13 cellular contexts compared by ENCODE assay signal in genomic region chr10:4812952-4813351, GRCh38.
DNase-seq lines count a peak whose midpoint lies in the region; ATAC-seq, FAIRE-seq and TF ChIP-seq lines count a peak whose summit lies in the region.
"Had no signal": no experiment of that assay in that cellular context is flagged by ENCODE, and none has a peak within 500 bp of the region (broad histone marks: within the 10 kb centered on the region; RNA-seq: fewer than 3 reads in every experiment).

No MANE protein-coding gene starts in this region.

- in situ Hi-C loops in astrocyte of the spinal cord (cut with HindIII; ENCODE audit: low sequenced_read_pairs) = no loop called here

- ATAC-seq in GM21528 (IDR thresholded peaks at IDR 0.05; ENCODE audit: low FRiP score, unreplicated experiment) = no peak

- no peak for FAIRE-seq in HTR-8/SVneo (lab: Jason Lieb, UNC)
- FAIRE-seq: endometrium had no signal

- DNase-seq in AG20443 (ENCODE audit: low spot score) = peak; percentile 63
- DNase-seq in HTR-8/SVneo (ENCODE audit: insufficient read length, low spot score) = peak; percentile 62
- DNase-seq in astrocyte of the spinal cord (ENCODE audit: low read depth, low spot score) = peak; percentile 87
- peak; percentile 82 for DNase-seq in kidney glomerular epithelial cell (lab: John Stamatoyannopoulos, UW)
- no peak for DNase-seq in NCI-H1105 treated with DMSO at 0.1 percent for 48 hours (lab: John Stamatoyannopoulos, UW)
- DNase-seq in NCI-H1092 treated with DMSO at 0.1 percent for 48 hours (lab: John Stamatoyannopoulos, UW) = no peak
- DNase-seq in DMS 273 treated with DMSO at 0.1 percent for 48 hours (lab: John Stamatoyannopoulos, UW) = no peak
- DNase-seq: activated CD4-positive, CD25-positive, alpha-beta regulatory T cell; activated naive CD4-positive, alpha-beta T cell treated with Interleukin-2 at 50 U/mL for 16 hours; DMS153; sigmoid colon had no signal

- TF ChIP-seq CTCF in astrocyte of the spinal cord (IDR thresholded peaks at IDR 0.05; ENCODE audit: low read depth, low read length) = no peak

- no peak overlapping the region for H3K4me3 ChIP-seq in astrocyte of the spinal cord (ENCODE audit: low read depth, low read length)
- H3K4me3 ChIP-seq: sigmoid colon had no signal

Comparison
In these comparisons a context has a peak if more than half of its experiments do, and no peak if none do; other contexts are left out.
1. DNase-seq: peak in AG20443 (single experiment), HTR-8/SVneo (single experiment), astrocyte of the spinal cord (single experiment) and kidney glomerular epithelial cell (single experiment); none in NCI-H1105 treated with DMSO at 0.1 percent for 48 hours (single experiment), NCI-H1092 treated with DMSO at 0.1 percent for 48 hours (single experiment) and DMS 273 treated with DMSO at 0.1 percent for 48 hours (single experiment).